In genomic region chr1:155324717-155325595, GRCh38 we compare ENCODE assay signal across 1 cellular context.
TF ChIP-seq lines count a peak whose summit lies in the region.

No MANE protein-coding gene starts in this region.

TF ChIP-seq in A549, 52 proteins besides CTCF, POLR2A, EP300 and RAD21 (continued from another document):
- TF ChIP-seq SMC3 (IDR thresholded peaks at IDR 0.05) = peak; percentile 41; the same call in 2 of the 3 replicates
- no peak; the same call in 1 of the 2 replicates for TF ChIP-seq RNF2 (IDR thresholded peaks at IDR 0.05; ENCODE audit: borderline replicate concordance, low read depth)
- no peak for TF ChIP-seq JUNB (IDR thresholded peaks at IDR 0.05)
